8 cellular contexts compared by ENCODE assay signal in genomic region chr22:17781319-17782031, GRCh38. TPM values are rescaled to one million over a fixed set of nuclear protein-coding genes. Genes with fewer than 3 reads are reported as not detected.
A peak's percentile ranks its signal among the peaks of the same experiment; 100 is the strongest.
DNase-seq lines count a peak whose midpoint lies in the region; ATAC-seq, FAIRE-seq and TF ChIP-seq lines count a peak whose summit lies in the region.

No MANE protein-coding gene starts in this region.

- no TSS peak for BruUV-seq in HepG2 (replicated peaks; lab: Mats Ljungman, UMichigan)

- TF ChIP-seq CTCF in HepG2 (CRISPR knock-in tag; IDR thresholded peaks at IDR 0.05) (no peak), uterus (IDR thresholded peaks at IDR 0.05) (no peak)

- FAIRE-seq in HepG2 (lab: Jason Lieb, UNC): peak; percentile 21

- peaks cover 31 to 65% (median 43%) of the 10 kb centered on the region in 4 donors for H3K4me1 Mint-ChIP-seq in CD4-positive, alpha-beta memory T cell
- peaks cover 59% of the 10 kb centered on the region for H3K4me1 Mint-ChIP-seq in activated naive CD4-positive, alpha-beta T cell treated with anti-CD3 and anti-CD28 coated beads, Interleukin-2, amount 10 ng/mL, durations not matched to agents 7 days and 5 days

- H2AFZ ChIP-seq in HepG2 (ENCODE audit: low read length): no peak overlapping the region

- peak overlapping the region; percentile 26; the same call in 1 of the 2 replicates for H3K9ac ChIP-seq in HepG2 (ENCODE audit: insufficient read depth, low read depth, low read length)

- TF ChIP-seq EP300 in HepG2 (IDR thresholded peaks at IDR 0.05; ENCODE audit: low read depth in 2 of 2, low read length in 2 of 2) (no peak), HepG2 (CRISPR knock-in tag; IDR thresholded peaks at IDR 0.05; ENCODE audit: borderline replicate concordance) (no peak; the same call in 1 of the 2 replicates)

- 0 out of 4 replicates have a peak, but pooled peaks of 1 of the 2 experiments have one; percentile 35 for TF ChIP-seq POLR2A in HepG2 (IDR thresholded peaks at IDR 0.05; ENCODE audit: insufficient read depth in 1 of 2, low read depth in 2 of 2, low read length in 2 of 2)
- no peak for TF ChIP-seq POLR2A in uterus (IDR thresholded peaks at IDR 0.05)

- no peaks in the 10 kb centered on the region for H4K20me1 ChIP-seq in HepG2 (ENCODE audit: insufficient read depth, low read length)

- ATAC-seq in GM21360 (IDR thresholded peaks at IDR 0.05; ENCODE audit: unreplicated experiment) (peak; percentile 32), HepG2 (peak; percentile 67), GM21447 (IDR thresholded peaks at IDR 0.05; ENCODE audit: unreplicated experiment) (no peak)

- H3K27ac Mint-ChIP-seq in CD4-positive, alpha-beta memory T cell: peak overlapping the region; percentile 68 to 96 (median 89)
- peak overlapping the region; percentile 72 for H3K27ac Mint-ChIP-seq in activated naive CD4-positive, alpha-beta T cell treated with anti-CD3 and anti-CD28 coated beads, Interleukin-2, amount 10 ng/mL, durations not matched to agents 7 days and 5 days

- H3K4me3 ChIP-seq in CD4-positive, alpha-beta memory T cell (ENCODE audit: low read length in 2 of 2): no peak overlapping the region
- peak overlapping the region in 2 of 3 experiments; percentile 17 to 59; a peak in 3 of 6 replicates for H3K4me3 ChIP-seq in HepG2 (replicated peaks in 1 of 3; ENCODE audit: insufficient read depth in 1 of 3, low read depth in 2 of 3, low read length in 3 of 3)
- no peak overlapping the region for H3K4me3 ChIP-seq in uterus

- no peaks in the 10 kb centered on the region for H3K27me3 Mint-ChIP-seq in CD4-positive, alpha-beta memory T cell
- no peaks in the 10 kb centered on the region for H3K27me3 Mint-ChIP-seq in activated naive CD4-positive, alpha-beta T cell treated with anti-CD3 and anti-CD28 coated beads, Interleukin-2, amount 10 ng/mL, durations not matched to agents 7 days and 5 days

- peak overlapping the region; percentile 39 for H3K27ac ChIP-seq in CD4-positive, alpha-beta memory T cell (ENCODE audit: low read depth, low read length)
- H3K27ac ChIP-seq in HepG2 (ENCODE audit: extremely low read length, insufficient read depth, low read length) (peak overlapping the region; percentile 44), uterus (no peak overlapping the region)

- peaks cover 0 to 11% of the 10 kb centered on the region in 2 donors for H3K36me3 Mint-ChIP-seq in CD4-positive, alpha-beta memory T cell
- peaks cover 21% of the 10 kb centered on the region for H3K36me3 Mint-ChIP-seq in activated naive CD4-positive, alpha-beta T cell treated with anti-CD3 and anti-CD28 coated beads, Interleukin-2, amount 10 ng/mL, durations not matched to agents 7 days and 5 days

- CTCF ChIA-PET in CD4-positive, alpha-beta memory T cell (lab: Charles Lee; ENCODE audit: partially characterized antibody): interaction anchor here (0.8 to 3.5 kb wide), 4 partner anchors 8 to 39 kb away, joined by 4 to 31 read pairs (median 6); no protein-coding TSS in a partner anchor
- CTCF ChIA-PET in activated naive CD4-positive, alpha-beta T cell treated with anti-CD3 and anti-CD28 coated beads, Interleukin-2, amount 10 ng/mL, durations not matched to agents 7 days and 5 days (lab: Charles Lee): interaction anchor here (0.6 to 1.0 kb wide), 2 partner anchors 39 to 268 kb away, joined by 3 read pairs; no protein-coding TSS in a partner anchor
- CTCF ChIA-PET in HepG2 (lab: Yijun Ruan, JAX; ENCODE audit: low intra/inter-chr PET ratio, low total read pairs): interaction anchor here (1.0 kb wide), 1 partner anchor 27 kb away, joined by 3 read pairs; no protein-coding TSS in a partner anchor

- WGBS in HepG2 (ENCODE audit: low lambda C conversion rate): 6% methylated on average over 8 of the region's 12 CpGs

- no peaks in the 10 kb centered on the region for H3K9me3 Mint-ChIP-seq in CD4-positive, alpha-beta memory T cell
- H3K9me3 Mint-ChIP-seq in activated naive CD4-positive, alpha-beta T cell treated with anti-CD3 and anti-CD28 coated beads, Interleukin-2, amount 10 ng/mL, durations not matched to agents 7 days and 5 days: no peaks in the 10 kb centered on the region

- H3K9me3 ChIP-seq in CD4-positive, alpha-beta memory T cell (ENCODE audit: control insufficient read depth in 1 of 2, low read length in 2 of 2): no peaks in the 10 kb centered on the region
- no peaks in the 10 kb centered on the region for H3K9me3 ChIP-seq in HepG2 (ENCODE audit: low read length)
- no peaks in the 10 kb centered on the region for H3K9me3 ChIP-seq in uterus

- H3K27me3 ChIP-seq in CD4-positive, alpha-beta memory T cell (ENCODE audit: insufficient read depth, low read length): no peaks in the 10 kb centered on the region
- H3K27me3 ChIP-seq in HepG2 (ENCODE audit: control insufficient read depth in 1 of 2, insufficient read depth in 2 of 2, low read length in 2 of 2) (no peaks in the 10 kb centered on the region; a peak in 1 of 5 replicates), uterus (no peaks in the 10 kb centered on the region)

- peaks cover 6% of the 10 kb centered on the region for H3K79me2 ChIP-seq in HepG2 (ENCODE audit: insufficient read depth, low read length)

- in situ Hi-C loops in HepG2 (cut with HindIII; ENCODE audit: extremely low pct_ligation_motif_present, low pct_unique_long_range_greater_than_20kb): loop anchor here (5.0 kb wide), 1 partner anchor 39 kb away; no protein-coding TSS in a partner anchor

- TF ChIP-seq RAD21 in HepG2 (CRISPR knock-in tag; IDR thresholded peaks at IDR 0.05): 0 out of 2 replicates have a peak, but pooled peaks have one; percentile 18

- peak overlapping the region; percentile 73 for H3K4me2 ChIP-seq in HepG2 (ENCODE audit: low read depth, low read length)

- H3K4me3 Mint-ChIP-seq in CD4-positive, alpha-beta memory T cell: peak overlapping the region in 7 of 8 donors; percentile 6 to 62 (median 27)
- H3K4me3 Mint-ChIP-seq in activated naive CD4-positive, alpha-beta T cell treated with anti-CD3 and anti-CD28 coated beads, Interleukin-2, amount 10 ng/mL, durations not matched to agents 7 days and 5 days: no peak overlapping the region

- intact Hi-C loops in CD4-positive, alpha-beta memory T cell (cut with micrococcal nuclease): loop anchor here (1.0 kb wide), 1 partner anchor 39 kb away; no protein-coding TSS in a partner anchor
- intact Hi-C loops in HepG2 (cut with micrococcal nuclease; ENCODE audit: unreplicated experiment) (loop anchor here (2.0 kb wide), 1 partner anchor 23 kb away; no protein-coding TSS in a partner anchor), uterus (cut with DNase I; ENCODE audit: low total_unique reads) (no loop called here)

- DNase-seq in CD4-positive, alpha-beta memory T cell: peak; percentile 34 to 86 (median 36)
- DNase-seq in NCI-H69 (lab: John Stamatoyannopoulos, UW): peak; percentile 85
- peak; percentile 45 for DNase-seq in activated naive CD4-positive, alpha-beta T cell treated with anti-CD3 and anti-CD28 coated beads, Interleukin-2, amount 10 ng/mL, durations not matched to agents 7 days and 5 days
- peak; percentile 78 for DNase-seq in HepG2 (ENCODE audit: low spot score)
- DNase-seq in superior temporal gyrus (ENCODE audit: extremely low spot score): no peak
- no peak for DNase-seq in uterus

- peaks cover 55% of the 10 kb centered on the region for H3K4me1 ChIP-seq in CD4-positive, alpha-beta memory T cell (ENCODE audit: insufficient read depth, low read length)
- H3K4me1 ChIP-seq in HepG2 (ENCODE audit: insufficient read depth, low read length): peaks cover 77% of the 10 kb centered on the region
- H3K4me1 ChIP-seq in uterus: no peaks in the 10 kb centered on the region

- POLR2A ChIA-PET in CD4-positive, alpha-beta memory T cell (lab: Charles Lee; ENCODE audit: partially characterized antibody): interaction anchor here (1.0 to 3.8 kb wide), 5 partner anchors 8 to 16 kb away, joined by 3 to 13 read pairs (median 5); no protein-coding TSS in a partner anchor
- POLR2A ChIA-PET in HepG2 (lab: Yijun Ruan, JAX): interaction anchor here (0.9 to 1.8 kb wide), 5 partner anchors 9 to 143 kb away, joined by 3 to 12 read pairs (median 5); partner anchors contain the start of gene BCL2L13

- no peaks in the 10 kb centered on the region for H3K36me3 ChIP-seq in CD4-positive, alpha-beta memory T cell (ENCODE audit: insufficient read depth, low read length)
- H3K36me3 ChIP-seq in HepG2 (replicated peaks in 1 of 2; ENCODE audit: control insufficient read depth in 1 of 2, insufficient read depth in 2 of 2, low read length in 2 of 2): no peaks in the 10 kb centered on the region
- H3K36me3 ChIP-seq in uterus: no peaks in the 10 kb centered on the region

RNA-seq across cellular contexts. Expression of gene BID, which starts 7.2 kb away (rescaled TPM):
- 10 to 100 TPM; 22.0 to 23.1 TPM for total RNA-seq in CD4-positive, alpha-beta memory T cell
- 100 to 1,000 TPM in 1 of 2 donors, 10 to 100 TPM in 1; 72.3 to 104 TPM for polyA plus RNA-seq in CD4-positive, alpha-beta memory T cell
- 47.6 and 51.7 TPM in 2 replicates for total RNA-seq in HepG2 (2016; rRNA removed; fragmentation: Illumina TruSeq; extraction: Trizol)
- 16.5 and 25.0 TPM in 2 replicates for total RNA-seq in HepG2 (2016; cell fraction: cytosol; rRNA removed; fragmentation: Illumina TruSeq; extraction: Trizol; ENCODE audit: low read depth)
- total RNA-seq in HepG2 (2016; cell fraction: insoluble cytoplasmic fraction; rRNA removed; fragmentation: Illumina TruSeq; extraction: Trizol): 48.2 and 51.2 TPM in 2 replicates
- total RNA-seq in HepG2 (2016; cell fraction: membrane; rRNA removed; fragmentation: Illumina TruSeq; extraction: Trizol): 24.9 and 33.2 TPM in 2 replicates
- 27.0 and 29.0 TPM in 2 replicates for total RNA-seq in HepG2 (2016; cell fraction: nucleus; rRNA removed; fragmentation: Illumina TruSeq; extraction: Trizol)
- 35.3 and 44.7 TPM in 2 replicates for polyA plus RNA-seq in HepG2 (2011; rRNA removed)
- 51.3 and 78.1 TPM in 2 replicates for polyA plus RNA-seq in HepG2 (2011; cell fraction: cytosol; rRNA removed)
- 37.6 and 38.4 TPM in 2 replicates for polyA plus RNA-seq in HepG2 (2011; cell fraction: nucleus; rRNA removed)
- 16.2 and 31.9 TPM in 2 replicates for polyA plus RNA-seq in HepG2 (2012)
- polyA plus RNA-seq in HepG2 (2016; cell fraction: cytosol; fragmentation: Illumina TruSeq; extraction: Trizol; ENCODE audit: low read depth): 22.8 and 28.7 TPM in 2 replicates
- polyA plus RNA-seq in HepG2 (2016; cell fraction: insoluble cytoplasmic fraction; fragmentation: Illumina TruSeq; extraction: Trizol; ENCODE audit: low read depth): 39.0 and 42.7 TPM in 2 replicates
- polyA plus RNA-seq in HepG2 (2016; cell fraction: membrane; fragmentation: Illumina TruSeq; extraction: Trizol; ENCODE audit: low read depth): 26.7 and 27.3 TPM in 2 replicates
- 47.0 TPM in 2 replicates for polyA plus RNA-seq in HepG2 (2016; cell fraction: nucleus; fragmentation: Illumina TruSeq; extraction: Trizol; ENCODE audit: insufficient read depth, low read depth)
- 35.1 and 45.0 TPM in 2 replicates for polyA minus RNA-seq in HepG2 (2011; rRNA and poly(A)+ RNA removed; ENCODE audit: low replicate concordance)
- 15.2 and 16.8 TPM in 2 replicates for polyA minus RNA-seq in HepG2 (2011; cell fraction: cytosol; rRNA and poly(A)+ RNA removed)
- 4.4 and 8.2 TPM in 2 replicates for polyA minus RNA-seq in HepG2 (2011; cell fraction: nucleus; rRNA and poly(A)+ RNA removed)
- 10 to 100 TPM in 2 of 4 donors, 1 to 10 TPM in 1, under 1 TPM in 1; 0.77 to 96.2 (median 10.4) TPM for total RNA-seq in uterus

Comparison
In these comparisons a context has a peak if more than half of its experiments do, and no peak if none do; other contexts are left out.
1. DNase-seq: peak in CD4-positive, alpha-beta memory T cell (5 of 5), NCI-H69 (single experiment), activated naive CD4-positive, alpha-beta T cell treated with anti-CD3 and anti-CD28 coated beads, Interleukin-2, amount 10 ng/mL, durations not matched to agents 7 days and 5 days (single experiment) and HepG2 (single experiment); none in superior temporal gyrus (single experiment) and uterus (0 of 2).
2. H3K27ac ChIP-seq: peak in CD4-positive, alpha-beta memory T cell (single experiment) and HepG2 (single experiment); none in uterus (0 of 2).
3. H3K4me3 ChIP-seq: peak in HepG2 (2 of 3); none in CD4-positive, alpha-beta memory T cell (0 of 2) and uterus (0 of 2).